In genomic region chr14:74660167-74660566, GRCh38 we compare ENCODE assay signal across 30 cellular contexts. TPM values are rescaled to one million over a fixed set of nuclear protein-coding genes. Genes with fewer than 3 reads are reported as not detected.
A peak's percentile ranks its signal among the peaks of the same experiment; 100 is the strongest.
DNase-seq lines count a peak whose midpoint lies in the region; ATAC-seq and TF ChIP-seq lines count a peak whose summit lies in the region.
"Had no signal": no experiment of that assay in that cellular context is flagged by ENCODE, and none has a peak within 500 bp of the region (broad histone marks: within the 10 kb centered on the region; RNA-seq: fewer than 3 reads in every experiment).

No MANE protein-coding gene starts in this region.

- ATAC-seq in psoas muscle (no peak), HG02973 (IDR thresholded peaks at IDR 0.05; ENCODE audit: unreplicated experiment) (no peak), esophagus mucosa (no peak)
- ATAC-seq: GM23338, Panc1 had no signal

- H3K36me3 ChIP-seq in psoas muscle (ENCODE audit: insufficient read depth in 1 of 2, low read depth in 1 of 2): peaks cover 5 to 63% of the 10 kb centered on the region in 2 donors
- H3K36me3 ChIP-seq: uterus had no signal

- 86 to 93% (median 86%) methylated on average over 3 of the region's 3 CpGs for WGBS in psoas muscle, 3 donors

- H3K36me3 Mint-ChIP-seq in chondrocyte (ENCODE audit: low read depth): peaks cover 33% of the 10 kb centered on the region

- H3K27ac ChIP-seq in psoas muscle: peak overlapping the region; percentile 28
- H3K27ac ChIP-seq: brain microvascular endothelial cell, esophagus squamous epithelium, neutrophil had no signal

- no peak overlapping the region for H3K4me3 Mint-ChIP-seq in chondrocyte (ENCODE audit: unreplicated experiment)
- H3K4me3 Mint-ChIP-seq: activated B cell treated with CpG ODN at 0.5 μM for 24 hours, GM23338, IgD-negative memory B cell, mesothelial cell of epicardium, naive B cell had no signal

- H3K4me1 ChIP-seq in psoas muscle: peaks cover 69% of the 10 kb centered on the region

- TF ChIP-seq CTCF in chondrocyte (IDR thresholded peaks at IDR 0.05): no peak
- no peak for TF ChIP-seq CTCF in psoas muscle (IDR thresholded peaks at IDR 0.05)

- H3K4me3 ChIP-seq in psoas muscle: no peak overlapping the region
- H3K4me3 ChIP-seq: esophagus squamous epithelium, GM23338, suprapubic skin, uterus had no signal

- H3K27me3 Mint-ChIP-seq in chondrocyte (ENCODE audit: low read depth): no peaks in the 10 kb centered on the region
- H3K27me3 Mint-ChIP-seq: activated B cell treated with CpG ODN at 0.5 μM for 24 hours, IgD-negative memory B cell, naive B cell, progenitor cell of endocrine pancreas had no signal

- H3K27me3 ChIP-seq in psoas muscle (ENCODE audit: insufficient read depth in 3 of 3, low read length in 2 of 3): no peaks in the 10 kb centered on the region
- H3K27me3 ChIP-seq: brain microvascular endothelial cell, esophagus squamous epithelium, neutrophil, suprapubic skin, uterus had no signal

- intact Hi-C loops in psoas muscle (cut with DNase I): loop anchor here in 1 of 2 donors (5.0 kb wide), 1 partner anchor 52 kb away; the partner anchor contains the start of genes AREL1 and FCF1

- no peaks in the 10 kb centered on the region for H3K9me3 ChIP-seq in psoas muscle
- H3K9me3 ChIP-seq: esophagus squamous epithelium, neutrophil, suprapubic skin, uterus had no signal

- peaks cover 40% of the 10 kb centered on the region for H3K4me1 Mint-ChIP-seq in chondrocyte (ENCODE audit: low read depth)
- H3K4me1 Mint-ChIP-seq: activated B cell treated with CpG ODN at 0.5 μM for 24 hours, GM23338 had no signal

- peaks cover 4% of the 10 kb centered on the region for H3K9me3 Mint-ChIP-seq in chondrocyte (ENCODE audit: low read depth)
- H3K9me3 Mint-ChIP-seq: activated B cell treated with CpG ODN at 0.5 μM for 24 hours, GM23338, IgD-negative memory B cell, mesothelial cell of epicardium, naive B cell had no signal

- DNase-seq in EL: peak; percentile 26
- DNase-seq in M059J (ENCODE audit: low read depth): peak; percentile 27
- no peak for DNase-seq in chondrocyte (ENCODE audit: low spot score)
- DNase-seq in psoas muscle: no peak
- no peak for DNase-seq in NCI-H128 (lab: John Stamatoyannopoulos, UW; ENCODE audit: unreplicated experiment)
- DNase-seq in DMS153 treated with DMSO at 0.1 percent for 48 hours (lab: John Stamatoyannopoulos, UW; ENCODE audit: unreplicated experiment): no peak
- DNase-seq: activated B cell treated with CpG ODN at 0.5 μM for 24 hours; activated naive CD4-positive, alpha-beta T cell treated with Interleukin-2 at 50 U/mL for 16 hours; brain microvascular endothelial cell; C1 segment of cervical spinal cord; COR-L47; DND-41; effector CD8-positive, alpha-beta T cell; esophagus squamous epithelium; hippocampal formation; naive B cell; NCI-H1092 treated with DMSO at 0.1 percent for 48 hours; NCI-H2081 treated with DMSO at 0.1 percent for 48 hours; SHP77 treated with DMSO at 0.1 percent for 48 hours; stimulated activated naive CD4-positive, alpha-beta T cell; uterus had no signal

- H3K27ac Mint-ChIP-seq in chondrocyte (ENCODE audit: unreplicated experiment): peak overlapping the region; percentile 5
- H3K27ac Mint-ChIP-seq: activated B cell treated with CpG ODN at 0.5 μM for 24 hours, GM23338, mesothelial cell of epicardium, progenitor cell of endocrine pancreas had no signal

RNA-seq across cellular contexts. Expression of gene LTBP2, which starts 48.1 kb away (rescaled TPM):
- 2.2 and 5.2 TPM in 2 replicates for total RNA-seq in M059J (2014; rRNA removed; shearing (Covaris generic))
- 210 to 446 TPM (median 215 TPM) in 3 replicates for total RNA-seq in chondrocyte
- 10 to 100 TPM; 11.8 to 51.4 (median 24.2) TPM for total RNA-seq in psoas muscle
- polyA plus RNA-seq in psoas muscle: 1 to 10 TPM; 2.4 to 6.1 (median 3.2) TPM
- 14.4 TPM for total RNA-seq in esophagus mucosa

RNA-seq across cellular contexts. Expression of gene AREL1, which starts 52.7 kb away (rescaled TPM):
- 20.3 and 25.8 TPM in 2 replicates for total RNA-seq in M059J (2014; rRNA removed; shearing (Covaris generic))
- total RNA-seq in chondrocyte (34.7 to 50.2 TPM (median 35.9 TPM) in 3 replicates), psoas muscle (10 to 100 TPM; 15.0 to 24.6 (median 18.7) TPM), esophagus mucosa (24.1 TPM)
- 10 to 100 TPM in 2 of 3 donors, 1 to 10 TPM in 1; 8.5 to 21.5 (median 13.1) TPM for polyA plus RNA-seq in psoas muscle

RNA-seq across cellular contexts. Expression of gene FCF1, which starts 52.8 kb away (rescaled TPM):
- 62.2 and 67.1 TPM in 2 replicates for total RNA-seq in M059J (2014; rRNA removed; shearing (Covaris generic))
- total RNA-seq in chondrocyte (51.7 to 67.7 TPM (median 52.9 TPM) in 3 replicates), psoas muscle (10 to 100 TPM; 22.9 to 33.5 (median 29.1) TPM), esophagus mucosa (38.8 TPM)
- 10 to 100 TPM; 11.0 to 57.4 (median 33.3) TPM for polyA plus RNA-seq in psoas muscle

Comparison
In these comparisons a context has a peak if more than half of its experiments do, and no peak if none do; other contexts are left out.
1. DNase-seq: peak in EL (single experiment) and M059J (single experiment); none in chondrocyte (single experiment), psoas muscle (0 of 2), NCI-H128 (single experiment) and DMS153 treated with DMSO at 0.1 percent for 48 hours (single experiment).